ENCODE assay signal across 33 cellular contexts in genomic region chr13:62060570-62060969, GRCh38.
"Had no signal": no experiment of that assay in that cellular context is flagged by ENCODE, and none has a peak within 500 bp of the region (broad histone marks: within the 10 kb centered on the region; RNA-seq: fewer than 3 reads in every experiment).

No MANE protein-coding gene starts in this region.

- H3K27ac Mint-ChIP-seq: activated CD4-positive, alpha-beta memory T cell treated with anti-CD3 and anti-CD28 coated beads, Interleukin-2, amount 10 ng/mL, durations not matched to agents 7 days and 5 days; activated CD8-positive, alpha-beta memory T cell treated with anti-CD3 and anti-CD28 coated beads, Interleukin-2, amount 10 ng/mL, durations not matched to agents 7 days and 5 days; activated naive CD8-positive, alpha-beta T cell treated with anti-CD3 and anti-CD28 coated beads, Interleukin-2, amount 10 ng/mL, durations not matched to agents 7 days and 5 days; T-helper 1 cell treated with Interleukin-12 subunit alpha and Interleukin-12 subunit beta and Interleukin-4 antibody, amounts not matched to agents 30 μg/mL and 1 μg/mL, for 36 hours; T-helper 2 cell treated with Interferon-gamma antibody and Interleukin-4, amounts not matched to agents 5 μg/mL and 100 μg/mL, for 36 hours had no signal

- ATAC-seq: activated CD8-positive, alpha-beta memory T cell treated with anti-CD3 and anti-CD28 coated beads, Interleukin-2, amount 10 ng/mL, durations not matched to agents 7 days and 5 days; PC-3 had no signal

- H3K4me3 Mint-ChIP-seq: activated CD4-positive, alpha-beta memory T cell treated with anti-CD3 and anti-CD28 coated beads, Interleukin-2, amount 10 ng/mL, durations not matched to agents 7 days and 5 days; activated CD8-positive, alpha-beta memory T cell treated with anti-CD3 and anti-CD28 coated beads, Interleukin-2, amount 10 ng/mL, durations not matched to agents 7 days and 5 days; activated naive CD8-positive, alpha-beta T cell treated with anti-CD3 and anti-CD28 coated beads, Interleukin-2, amount 10 ng/mL, durations not matched to agents 7 days and 5 days; central memory CD8-positive, alpha-beta T cell; T-helper 1 cell treated with Interleukin-12 subunit alpha and Interleukin-12 subunit beta and Interleukin-4 antibody, amounts not matched to agents 30 μg/mL and 1 μg/mL, for 36 hours; T-helper 2 cell treated with Interferon-gamma antibody and Interleukin-4, amounts not matched to agents 5 μg/mL and 100 μg/mL, for 36 hours had no signal

- H3K9me3 Mint-ChIP-seq: T-helper 1 cell treated with Interleukin-12 subunit alpha and Interleukin-12 subunit beta and Interleukin-4 antibody, amounts not matched to agents 30 μg/mL and 1 μg/mL, for 36 hours had no signal

- H3K36me3 Mint-ChIP-seq: activated CD8-positive, alpha-beta memory T cell treated with anti-CD3 and anti-CD28 coated beads, Interleukin-2, amount 10 ng/mL, durations not matched to agents 7 days and 5 days; activated naive CD8-positive, alpha-beta T cell treated with anti-CD3 and anti-CD28 coated beads, Interleukin-2, amount 10 ng/mL, durations not matched to agents 7 days and 5 days had no signal

- H3K9me3 ChIP-seq: ascending aorta, colonic mucosa, Peyer's patch had no signal

- H3K36me3 ChIP-seq: ascending aorta, cardiac muscle cell, colonic mucosa, Peyer's patch, WERI-Rb-1 had no signal

- H3K4me1 Mint-ChIP-seq: activated CD4-positive, alpha-beta memory T cell treated with anti-CD3 and anti-CD28 coated beads, Interleukin-2, amount 10 ng/mL, durations not matched to agents 7 days and 5 days; activated CD8-positive, alpha-beta memory T cell treated with anti-CD3 and anti-CD28 coated beads, Interleukin-2, amount 10 ng/mL, durations not matched to agents 7 days and 5 days; activated naive CD8-positive, alpha-beta T cell treated with anti-CD3 and anti-CD28 coated beads, Interleukin-2, amount 10 ng/mL, durations not matched to agents 7 days and 5 days; central memory CD8-positive, alpha-beta T cell had no signal

- H3K4me1 ChIP-seq: ascending aorta, colonic mucosa, Peyer's patch had no signal

- H3K27me3 ChIP-seq: ascending aorta, cardiac muscle cell, colonic mucosa, Peyer's patch had no signal

- H3K4me3 ChIP-seq: ascending aorta, cardiac muscle cell, colonic mucosa, Peyer's patch, SK-N-MC had no signal

- DNase-seq: activated CD4-positive, alpha-beta memory T cell treated with anti-CD3 and anti-CD28 coated beads, Interleukin-2, amount 10 ng/mL, durations not matched to agents 7 days and 5 days; activated CD4-positive, alpha-beta T cell treated with anti-CD3 and anti-CD28 coated beads for 1 hour; activated CD4-positive, alpha-beta T cell treated with anti-CD3 and anti-CD28 coated beads for 48 hours; activated CD4-positive, CD25-positive, alpha-beta regulatory T cell; activated CD8-positive, alpha-beta memory T cell treated with anti-CD3 and anti-CD28 coated beads for 24 hours; activated CD8-positive, alpha-beta memory T cell treated with anti-CD3 and anti-CD28 coated beads, Interleukin-2, amount 10 ng/mL, durations not matched to agents 7 days and 5 days; activated CD8-positive, alpha-beta memory T cell treated with anti-CD3 and anti-CD28 coated beads, Interleukin-2, amount 50 U/mL, for 48 hours; activated effector memory CD4-positive, alpha-beta T cell treated with Interleukin-2 at 50 U/mL for 16 hours; activated naive CD4-positive, alpha-beta T cell treated with anti-CD3 and anti-CD28 coated beads, Interleukin-2, amount 50 U/mL, for 16 hours; activated naive CD8-positive, alpha-beta T cell treated with anti-CD3 and anti-CD28 coated beads, Interleukin-2, amount 10 ng/mL, durations not matched to agents 7 days and 5 days; activated T-cell treated with anti-CD3 and anti-CD28 coated beads, Interleukin-2, amount 50 U/mL, for 48 hours; amygdala; colonic mucosa; MV-4-11; NCI-H1092; NCI-H1417; NCI-H146; NCI-H187; NCI-H2081; NCI-H345; NCI-H524 treated with DMSO at 0.1 percent for 48 hours; NCI-H748 treated with DMSO at 0.1 percent for 48 hours; NK-92 treated with Interleukin-12 subunit alpha and Interleukin-12 subunit beta, amount 100 ng/mL, for 24 hours; PC-3; Peyer's patch; Right ventricle myocardium superior; WERI-Rb-1 had no signal

- H3K27me3 Mint-ChIP-seq: activated CD4-positive, alpha-beta memory T cell treated with anti-CD3 and anti-CD28 coated beads, Interleukin-2, amount 10 ng/mL, durations not matched to agents 7 days and 5 days; activated CD8-positive, alpha-beta memory T cell treated with anti-CD3 and anti-CD28 coated beads, Interleukin-2, amount 10 ng/mL, durations not matched to agents 7 days and 5 days; activated naive CD8-positive, alpha-beta T cell treated with anti-CD3 and anti-CD28 coated beads, Interleukin-2, amount 10 ng/mL, durations not matched to agents 7 days and 5 days; central memory CD8-positive, alpha-beta T cell had no signal

- H3K27ac ChIP-seq: ascending aorta, cardiac muscle cell, colonic mucosa, Peyer's patch, SK-N-MC, WERI-Rb-1 had no signal
